In the genomic region with DNA sequence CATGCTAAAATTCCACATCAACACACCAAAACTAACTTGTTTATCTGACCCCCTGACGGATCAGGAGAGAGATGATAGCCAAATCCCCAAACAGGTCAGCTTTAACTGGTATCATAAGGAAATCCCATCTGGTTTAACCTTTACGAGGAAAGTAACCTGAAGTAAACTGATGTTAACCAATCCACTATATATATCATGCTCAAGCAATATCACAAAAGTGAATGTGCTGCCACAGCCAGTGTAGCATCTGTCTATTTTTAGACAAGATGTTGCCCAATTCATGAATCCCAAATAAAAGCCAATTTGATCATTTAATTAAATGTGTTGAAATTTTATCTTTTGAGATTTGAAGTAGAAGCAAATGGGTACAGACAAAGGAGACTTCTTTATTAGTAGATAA, we compare ENCODE assay signal across 9 cellular contexts. TPM values are rescaled to one million over a fixed set of nuclear protein-coding genes. Genes with fewer than 3 reads are reported as not detected.
"Had no signal": no experiment of that assay in that cellular context is flagged by ENCODE, and none has a peak within 500 bp of the region (broad histone marks: within the 10 kb centered on the region; RNA-seq: fewer than 3 reads in every experiment).

No MANE protein-coding gene starts in this region.

- H3K4me3 ChIP-seq: GM23248, GM23338, HAP-1 had no signal

- H3K27ac ChIP-seq: GM23248 had no signal

- H3K9me3 ChIP-seq: HAP-1 had no signal

- H3K27ac Mint-ChIP-seq: GM23338, HFFc6 had no signal

- DNase-seq: GM23248, GOT3, H7, H9, HCEC 1CT, HFFc6 had no signal

- H3K9me3 Mint-ChIP-seq: GM23338, H9, HFFc6 had no signal

- H3K36me3 ChIP-seq: HAP-1 had no signal

- H3K9ac ChIP-seq: GM23248 had no signal

- H3K4me3 Mint-ChIP-seq: GM23338, H9, HFFc6 had no signal

- ATAC-seq: GM23338, HCT116 had no signal

- H3K4me2 ChIP-seq: GM23338 had no signal

RNA-seq across cellular contexts. Expression of a gene that starts 44.5 kb away (rescaled TPM):
- polyA plus RNA-seq: GM23248 had no signal
